In genomic region chr11:62400760-62401159, GRCh38 we compare ENCODE assay signal across 10 cellular contexts. TPM values are rescaled to one million over a fixed set of nuclear protein-coding genes. Genes with fewer than 3 reads are reported as not detected.
DNase-seq lines count a peak whose midpoint lies in the region; TF ChIP-seq lines count a peak whose summit lies in the region.
"Had no signal": no experiment of that assay in that cellular context is flagged by ENCODE, and none has a peak within 500 bp of the region (broad histone marks: within the 10 kb centered on the region; RNA-seq: fewer than 3 reads in every experiment).

No MANE protein-coding gene starts in this region.

- no peak overlapping the region for H3K27ac ChIP-seq in WERI-Rb-1

- in situ Hi-C loops in GM13977 (cut with MboI; ENCODE audit: low pct_unique_long_range_greater_than_20kb, low sequenced_read_pairs, unreplicated experiment): loop anchor here (25.0 kb wide), 1 partner anchor 462 kb away; no protein-coding TSS in a partner anchor

- intact Hi-C loops in cardiac septum (cut with DNase I): no loop called here

- peak; percentile 79 for DNase-seq in BE2C
- peak; percentile 48 for DNase-seq in WERI-Rb-1
- peak; percentile 87 for DNase-seq in cardiac septum (ENCODE audit: low spot score)
- peak; percentile 69 for DNase-seq in pons (ENCODE audit: low spot score)
- DNase-seq in GM13977 (ENCODE audit: low spot score): no peak
- no peak for DNase-seq in stimulated activated naive CD4-positive, alpha-beta T cell treated with Interleukin-2 at 50 U/mL for 16 hours (lab: John Stamatoyannopoulos, UW)
- no peak for DNase-seq in NOMO-1 treated with dmso at 0.1 percent for 144 hours (lab: John Stamatoyannopoulos, UW; ENCODE audit: unreplicated experiment)
- DNase-seq in NCI-H510A treated with DMSO at 0.1 percent for 48 hours (lab: John Stamatoyannopoulos, UW): no peak
- DNase-seq: RPMI8226 had no signal

- H3K4me1 ChIP-seq in BE2C: peaks cover 9% of the 10 kb centered on the region

- H3K27me3 ChIP-seq in BE2C (no peaks in the 10 kb centered on the region), WERI-Rb-1 (ENCODE audit: insufficient read depth, low read depth, severe bottlenecking) (no peaks in the 10 kb centered on the region)

- TF ChIP-seq CTCF in BE2C (IDR thresholded peaks at IDR 0.05; ENCODE audit: low read depth, low read length) (no peak), WERI-Rb-1 (IDR thresholded peaks at IDR 0.05; ENCODE audit: low read depth, low read length) (no peak), GM13977 (IDR thresholded peaks at IDR 0.05; ENCODE audit: extremely low read depth, insufficient read depth, missing control alignments) (no peak)

- H3K9me3 ChIP-seq in BE2C (no peaks in the 10 kb centered on the region), WERI-Rb-1 (ENCODE audit: severe bottlenecking) (no peaks in the 10 kb centered on the region)

- H3K4me3 ChIP-seq in BE2C (ENCODE audit: low read depth, low read length) (no peak overlapping the region), WERI-Rb-1 (ENCODE audit: low read depth, low read length) (no peak overlapping the region)

- H3K36me3 ChIP-seq in BE2C (no peaks in the 10 kb centered on the region), WERI-Rb-1 (no peaks in the 10 kb centered on the region)

RNA-seq across cellular contexts. Expression of gene SCGB1A1, which starts 18.1 kb away (rescaled TPM):
- polyA plus RNA-seq in BE2C (2012; ENCODE audit: insufficient read depth, insufficient read length, low read depth): not detected
- not detected for total RNA-seq in cardiac septum
- total RNA-seq: bronchial epithelial cell had no signal

Comparison
In these comparisons a context has a peak if more than half of its experiments do, and no peak if none do; other contexts are left out.
1. DNase-seq: peak in BE2C (single experiment), WERI-Rb-1 (single experiment), cardiac septum (single experiment) and pons (single experiment); none in GM13977 (single experiment), stimulated activated naive CD4-positive, alpha-beta T cell treated with Interleukin-2 at 50 U/mL for 16 hours (single experiment), NOMO-1 treated with dmso at 0.1 percent for 144 hours (single experiment) and NCI-H510A treated with DMSO at 0.1 percent for 48 hours (single experiment).